ENCODE assay signal across 9 cellular contexts in the genomic region with DNA sequence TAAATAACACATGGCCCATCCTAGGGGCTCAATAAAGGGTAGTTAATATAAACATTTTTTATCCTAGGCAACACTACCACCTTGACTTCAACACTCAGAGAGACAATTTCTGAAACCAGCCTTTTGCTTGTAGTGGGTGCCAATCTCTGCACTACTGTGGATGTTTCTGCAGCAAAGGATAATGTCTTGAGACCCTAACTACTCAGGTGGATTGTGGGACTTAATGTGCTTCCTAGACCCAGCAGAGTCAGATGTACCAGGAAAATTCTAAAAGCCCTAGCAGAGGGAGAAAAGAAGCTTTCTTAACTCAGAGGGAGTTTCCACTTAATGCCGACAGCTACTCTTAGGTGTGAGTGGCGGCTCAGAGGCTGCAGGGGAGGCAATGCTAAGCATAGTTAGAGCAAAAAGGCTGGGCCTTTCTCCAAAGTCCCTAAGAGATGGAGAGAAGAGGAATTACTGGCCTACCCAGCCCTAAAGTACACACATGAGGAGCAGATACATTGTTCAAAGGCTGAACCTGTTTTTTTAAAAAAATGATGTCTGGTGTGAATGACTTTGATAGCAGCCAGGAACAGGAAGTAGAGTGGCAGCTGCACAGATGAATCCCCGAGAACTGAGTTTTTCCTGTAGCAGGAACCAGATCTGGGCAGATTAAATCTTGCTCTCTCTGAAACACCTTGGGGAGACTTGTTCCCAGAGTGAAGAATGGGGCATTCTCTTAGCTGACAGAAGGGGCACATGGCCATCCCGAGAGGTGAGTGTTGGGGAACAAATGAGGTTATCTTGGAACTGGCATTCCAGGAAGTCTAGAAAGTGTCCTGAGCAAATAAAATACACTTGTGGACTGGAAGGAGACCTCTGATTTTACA. TPM values are rescaled to one million over a fixed set of nuclear protein-coding genes. Genes with fewer than 3 reads are reported as not detected.
DNase-seq lines count a peak whose midpoint lies in the region; ATAC-seq lines count a peak whose summit lies in the region.
"Had no signal": no experiment of that assay in that cellular context is flagged by ENCODE, and none has a peak within 500 bp of the region (broad histone marks: within the 10 kb centered on the region; RNA-seq: fewer than 3 reads in every experiment).

No MANE protein-coding gene starts in this region.

- H3K27ac ChIP-seq in muscle layer of duodenum (ENCODE audit: low read length): peak overlapping the region; percentile 56

- ATAC-seq in activated naive CD4-positive, alpha-beta T cell treated with anti-CD3 and anti-CD28 coated beads, Interleukin-2, amount 50 U/mL, for 72 hours: peak; percentile 26 to 28
- no peak for ATAC-seq in GM19467 (IDR thresholded peaks at IDR 0.05; ENCODE audit: unreplicated experiment)

- H3K36me3 Mint-ChIP-seq in activated naive CD4-positive, alpha-beta T cell treated with anti-CD3 and anti-CD28 coated beads, Interleukin-2, amount 50 U/mL, for 72 hours: peaks cover 6 to 11% of the 10 kb centered on the region in 2 donors

- H3K36me3 ChIP-seq in muscle layer of duodenum (ENCODE audit: control insufficient read depth in 1 of 2, insufficient read depth in 2 of 2, low read length in 2 of 2): no peaks in the 10 kb centered on the region

- H3K9me3 Mint-ChIP-seq in activated naive CD4-positive, alpha-beta T cell treated with anti-CD3 and anti-CD28 coated beads, Interleukin-2, amount 50 U/mL, for 72 hours: peaks cover 0 to 4% of the 10 kb centered on the region in 2 donors

- H3K27me3 ChIP-seq in muscle layer of duodenum (ENCODE audit: low read depth, low read length): no peaks in the 10 kb centered on the region

- H3K4me3 ChIP-seq in muscle layer of duodenum (ENCODE audit: low read depth in 1 of 2, low read length in 2 of 2): no peak overlapping the region

- peak overlapping the region; percentile 94 to 95 for H3K27ac Mint-ChIP-seq in activated naive CD4-positive, alpha-beta T cell treated with anti-CD3 and anti-CD28 coated beads, Interleukin-2, amount 50 U/mL, for 72 hours

- DNase-seq in DMS153 (lab: John Stamatoyannopoulos, UW) (peak; percentile 36), HuH-7 (ENCODE audit: low spot score) (peak; percentile 10), NCI-H1930 (lab: John Stamatoyannopoulos, UW) (no peak), NCI-H2196 (lab: John Stamatoyannopoulos, UW; ENCODE audit: unreplicated experiment) (no peak), DMS79 treated with DMSO at 0.1 percent for 48 hours (lab: John Stamatoyannopoulos, UW) (no peak)
- peak in 1 of 2 donors; percentile 18 for DNase-seq in activated naive CD4-positive, alpha-beta T cell treated with anti-CD3 and anti-CD28 coated beads, Interleukin-2, amount 50 U/mL, for 72 hours (ENCODE audit: low spot score in 2 of 2)
- DNase-seq: stimulated activated CD4-positive, alpha-beta T cell treated with anti-CD3 and anti-CD28 coated beads, Interleukin-4, amount 100 ng/mL, for 1 hour had no signal

- no peaks in the 10 kb centered on the region for H3K4me1 ChIP-seq in muscle layer of duodenum (ENCODE audit: control insufficient read depth in 1 of 2, insufficient read depth in 2 of 2, low read length in 2 of 2)

- H3K9me3 ChIP-seq in muscle layer of duodenum (ENCODE audit: control insufficient read depth in 1 of 2, low read length in 2 of 2): no peaks in the 10 kb centered on the region

RNA-seq across cellular contexts. Expression of gene ABCD3, which starts 33.5 kb away (rescaled TPM):
- 10 to 100 TPM; 26.3 to 51.5 TPM for total RNA-seq in activated naive CD4-positive, alpha-beta T cell treated with anti-CD3 and anti-CD28 coated beads, Interleukin-2, amount 50 U/mL, for 72 hours

Comparison
In these comparisons a context has a peak if more than half of its experiments do, and no peak if none do; other contexts are left out.
1. DNase-seq: peak in DMS153 (single experiment) and HuH-7 (single experiment); none in NCI-H1930 (0 of 2), NCI-H2196 (single experiment) and DMS79 treated with DMSO at 0.1 percent for 48 hours (single experiment).